ENCODE assay signal across 1 cellular context in the genomic region with DNA sequence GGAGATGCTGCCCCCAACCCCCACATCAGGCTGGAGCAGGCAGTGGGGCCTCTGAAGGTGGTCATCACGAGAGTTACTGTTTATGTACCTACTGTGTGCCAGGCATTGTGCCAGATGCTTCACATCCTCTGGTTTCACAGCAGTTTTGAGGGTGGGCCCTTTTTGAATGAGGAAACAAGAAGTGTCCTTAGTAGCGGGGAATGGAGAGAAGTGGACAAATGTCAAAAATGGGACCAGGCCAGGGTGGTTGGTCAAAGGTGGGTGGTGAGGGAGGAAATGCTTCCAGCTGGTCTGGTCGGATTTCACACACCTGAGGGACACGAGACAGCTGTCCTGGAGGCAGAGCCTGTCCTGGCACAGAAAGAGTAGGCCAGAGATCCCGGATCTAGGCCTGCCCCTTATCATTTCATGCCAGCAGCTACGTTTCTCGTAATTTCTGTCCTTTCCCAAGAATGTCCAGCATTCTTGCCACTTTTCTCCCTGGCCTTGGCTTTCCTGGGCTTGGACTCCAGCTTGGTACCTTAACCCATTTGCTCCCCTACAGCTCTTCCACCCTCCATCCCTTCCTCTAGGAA.
TF ChIP-seq lines count a peak whose summit lies in the region.

No MANE protein-coding gene starts in this region.

TF ChIP-seq in GM23338, 12 proteins besides CTCF, POLR2A, EP300 and RAD21 (continued from another document):
- no peak for TF ChIP-seq JUNB (IDR thresholded peaks at IDR 0.05; ENCODE audit: unreplicated experiment)
- no peak for TF ChIP-seq ZNF114 (CRISPR knock-in tag; IDR thresholded peaks at IDR 0.05)
- TF ChIP-seq NANOG (IDR thresholded peaks at IDR 0.05; ENCODE audit: borderline replicate concordance), result no peak
- TF ChIP-seq CREB1 (CRISPR knock-in tag; IDR thresholded peaks at IDR 0.05; ENCODE audit: low read depth), result no peak
- no peak for TF ChIP-seq EZH2 (IDR thresholded peaks at IDR 0.05; ENCODE audit: low read depth, unreplicated experiment)
- no peak for TF ChIP-seq STAT1 (IDR thresholded peaks at IDR 0.05; ENCODE audit: unreplicated experiment)
- TF ChIP-seq ZNF462 (CRISPR knock-in tag; IDR thresholded peaks at IDR 0.05), result no peak
- no peak for TF ChIP-seq REST (IDR thresholded peaks at IDR 0.05; ENCODE audit: unreplicated experiment)
- no peak for TF ChIP-seq POLR2AphosphoS5 (IDR thresholded peaks at IDR 0.05; ENCODE audit: low read depth)
- TF ChIP-seq, protein P1, sequence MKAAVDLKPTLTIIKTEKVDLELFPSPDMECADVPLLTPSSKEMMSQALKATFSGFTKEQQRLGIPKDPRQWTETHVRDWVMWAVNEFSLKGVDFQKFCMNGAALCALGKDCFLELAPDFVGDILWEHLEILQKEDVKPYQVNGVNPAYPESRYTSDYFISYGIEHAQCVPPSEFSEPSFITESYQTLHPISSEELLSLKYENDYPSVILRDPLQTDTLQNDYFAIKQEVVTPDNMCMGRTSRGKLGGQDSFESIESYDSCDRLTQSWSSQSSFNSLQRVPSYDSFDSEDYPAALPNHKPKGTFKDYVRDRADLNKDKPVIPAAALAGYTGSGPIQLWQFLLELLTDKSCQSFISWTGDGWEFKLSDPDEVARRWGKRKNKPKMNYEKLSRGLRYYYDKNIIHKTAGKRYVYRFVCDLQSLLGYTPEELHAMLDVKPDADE (IDR thresholded peaks at IDR 0.05), result no peak
